ENCODE assay signal across 8 cellular contexts in genomic region chr6:53410508-53411258, GRCh38.
DNase-seq lines count a peak whose midpoint lies in the region; ATAC-seq and TF ChIP-seq lines count a peak whose summit lies in the region.

No MANE protein-coding gene starts in this region.

- H2BK5ac ChIP-seq in mesendoderm (ENCODE audit: low read length) = no peak overlapping the region

- H3K27ac Mint-ChIP-seq in chondrocyte (ENCODE audit: unreplicated experiment) = no peak overlapping the region
- peak overlapping the region in 1 of 2 donors; percentile 8 for H3K27ac Mint-ChIP-seq in stimulated activated naive CD8-positive, alpha-beta T cell treated with anti-CD3 and anti-CD28 coated beads, Interleukin-15, amount 100 ng/mL, for 72 hours

- H4K5ac ChIP-seq in mesendoderm (ENCODE audit: low read length) = no peak overlapping the region

- H2BK15ac ChIP-seq in mesendoderm (replicated peaks; ENCODE audit: low read depth) = peak overlapping the region; percentile 76

- H3K18ac ChIP-seq in mesendoderm (ENCODE audit: low read length) = no peak overlapping the region

- H3K4me3 ChIP-seq in mesendoderm (ENCODE audit: low read length) = no peak overlapping the region

- no peak overlapping the region for H3K4me2 ChIP-seq in mesendoderm (ENCODE audit: low read length)

- no peak overlapping the region for H3K56ac ChIP-seq in mesendoderm (ENCODE audit: low read length)

- H3K27me3 ChIP-seq in mesendoderm (ENCODE audit: insufficient read depth, low read length, poor library complexity) = no peaks in the 10 kb centered on the region

- H4K8ac ChIP-seq in mesendoderm (ENCODE audit: low read depth, low read length) = no peak overlapping the region

- DNase-seq in GDM1 (lab: John Stamatoyannopoulos, UW) = peak; percentile 10
- DNase-seq in HT1080 (ENCODE audit: low read depth) = peak; percentile 37
- no peak for DNase-seq in chondrocyte (ENCODE audit: low spot score)
- peak; percentile 52 for DNase-seq in mesendoderm
- DNase-seq in stimulated activated naive CD8-positive, alpha-beta T cell treated with anti-CD3 and anti-CD28 coated beads, Interleukin-15, amount 100 ng/mL, for 72 hours = peak; percentile 17 to 39
- DNase-seq in NCI-H1694 treated with DMSO at 0.1 percent for 48 hours (lab: John Stamatoyannopoulos, UW) = no peak

- TF ChIP-seq CTCF in VCaP (conservative IDR thresholded peaks at IDR 0.05) (peak; percentile 81), chondrocyte (IDR thresholded peaks at IDR 0.05) (peak; percentile 80)

- no peak overlapping the region for H3K4me3 Mint-ChIP-seq in chondrocyte (ENCODE audit: unreplicated experiment)
- no peak overlapping the region for H3K4me3 Mint-ChIP-seq in stimulated activated naive CD8-positive, alpha-beta T cell treated with anti-CD3 and anti-CD28 coated beads, Interleukin-15, amount 100 ng/mL, for 72 hours

- no peaks in the 10 kb centered on the region for H3K36me3 ChIP-seq in mesendoderm (ENCODE audit: control insufficient read depth, insufficient read depth, low read length)

- no peaks in the 10 kb centered on the region for H3K79me2 ChIP-seq in mesendoderm (ENCODE audit: control insufficient read depth, insufficient read depth, low read length)

- H3K79me1 ChIP-seq in mesendoderm (ENCODE audit: low read length) = no peaks in the 10 kb centered on the region

- WGBS in mesendoderm (ENCODE audit: extremely low coverage, insufficient coverage, low lambda C conversion rate) = no CpG with 5 or more reads among the region's 9 CpGs

- H3K36me3 Mint-ChIP-seq in chondrocyte (ENCODE audit: low read depth) = no peaks in the 10 kb centered on the region

- H3K9ac ChIP-seq in mesendoderm (ENCODE audit: low read length) = no peak overlapping the region

- H3K27ac ChIP-seq in VCaP (no peak overlapping the region), mesendoderm (ENCODE audit: low read depth, low read length) (no peak overlapping the region)

- no peak overlapping the region for H2BK120ac ChIP-seq in mesendoderm (ENCODE audit: low read depth, low read length)

- ATAC-seq in GM21390 (IDR thresholded peaks at IDR 0.05; ENCODE audit: unreplicated experiment) = peak; percentile 98
- ATAC-seq in stimulated activated naive CD8-positive, alpha-beta T cell treated with anti-CD3 and anti-CD28 coated beads, Interleukin-15, amount 100 ng/mL, for 72 hours = peak; percentile 91

- H3K4ac ChIP-seq in mesendoderm (ENCODE audit: low read depth, low read length) = no peak overlapping the region

- no peaks in the 10 kb centered on the region for H3K27me3 Mint-ChIP-seq in chondrocyte (ENCODE audit: low read depth)
- no peaks in the 10 kb centered on the region for H3K27me3 Mint-ChIP-seq in stimulated activated naive CD8-positive, alpha-beta T cell treated with anti-CD3 and anti-CD28 coated beads, Interleukin-15, amount 100 ng/mL, for 72 hours

- no peak overlapping the region for H3K23ac ChIP-seq in mesendoderm (ENCODE audit: low read length)

- H3K4me1 ChIP-seq in mesendoderm (ENCODE audit: control insufficient read depth, low read depth, low read length) = no peaks in the 10 kb centered on the region

- no peaks in the 10 kb centered on the region for H3K4me1 Mint-ChIP-seq in chondrocyte (ENCODE audit: low read depth)
- no peaks in the 10 kb centered on the region for H3K4me1 Mint-ChIP-seq in stimulated activated naive CD8-positive, alpha-beta T cell treated with anti-CD3 and anti-CD28 coated beads, Interleukin-15, amount 100 ng/mL, for 72 hours

- H2AK5ac ChIP-seq in mesendoderm (ENCODE audit: low read length) = no peak overlapping the region

- no peaks in the 10 kb centered on the region for H3K9me3 Mint-ChIP-seq in chondrocyte (ENCODE audit: low read depth)
- no peaks in the 10 kb centered on the region for H3K9me3 Mint-ChIP-seq in stimulated activated naive CD8-positive, alpha-beta T cell treated with anti-CD3 and anti-CD28 coated beads, Interleukin-15, amount 100 ng/mL, for 72 hours

Comparison
In these comparisons a context has a peak if more than half of its experiments do, and no peak if none do; other contexts are left out.
1. DNase-seq: peak in GDM1 (single experiment), HT1080 (single experiment), mesendoderm (single experiment) and stimulated activated naive CD8-positive, alpha-beta T cell treated with anti-CD3 and anti-CD28 coated beads, Interleukin-15, amount 100 ng/mL, for 72 hours (2 of 2); none in chondrocyte (single experiment) and NCI-H1694 treated with DMSO at 0.1 percent for 48 hours (single experiment).